8 cellular contexts compared by ENCODE assay signal in genomic region chr11:118572075-118572913, GRCh38. TPM values are rescaled to one million over a fixed set of nuclear protein-coding genes. Genes with fewer than 3 reads are reported as not detected.
A peak's percentile ranks its signal among the peaks of the same experiment; 100 is the strongest.
DNase-seq lines count a peak whose midpoint lies in the region; ATAC-seq and TF ChIP-seq lines count a peak whose summit lies in the region.

Gene ARCN1 (plus strand): TSS chr11:118572409. CDS start chr11:118572548, 139 bp downstream.

- no peaks in the 10 kb centered on the region for H3K27me3 Mint-ChIP-seq in activated naive CD4-positive, alpha-beta T cell treated with anti-CD3 and anti-CD28 coated beads, Interleukin-2, amount 50 U/mL, for 24 hours

- peak within 1 kb of the TSS; percentile 98 for H3K27ac ChIP-seq in suprapubic skin

- peak in 1 of 2 donors; percentile 61 for TF ChIP-seq POLR2A in suprapubic skin (IDR thresholded peaks at IDR 0.05)

- H3K4me1 Mint-ChIP-seq in activated naive CD4-positive, alpha-beta T cell treated with anti-CD3 and anti-CD28 coated beads, Interleukin-2, amount 50 U/mL, for 24 hours: peaks cover 50% of the 10 kb centered on the region

- no peak for TF ChIP-seq CTCF in suprapubic skin (IDR thresholded peaks at IDR 0.05)

- H3K27me3 ChIP-seq in MG63 (no peaks in the 10 kb centered on the region), suprapubic skin (no peaks in the 10 kb centered on the region)

- peak within 1 kb of the TSS; percentile 96 for H3K27ac Mint-ChIP-seq in activated naive CD4-positive, alpha-beta T cell treated with anti-CD3 and anti-CD28 coated beads, Interleukin-2, amount 50 U/mL, for 24 hours

- H3K36me3 ChIP-seq in MG63 (peaks cover 24% of the 10 kb centered on the region), suprapubic skin (no peaks in the 10 kb centered on the region)

- H3K4me3 ChIP-seq in MG63 (peak within 1 kb of the TSS; percentile 99), suprapubic skin (peak within 1 kb of the TSS; percentile 97)

- H3K4me3 Mint-ChIP-seq in activated naive CD4-positive, alpha-beta T cell treated with anti-CD3 and anti-CD28 coated beads, Interleukin-2, amount 50 U/mL, for 24 hours: peak within 1 kb of the TSS; percentile 99

- H3K4me1 ChIP-seq in suprapubic skin: peaks cover 44% of the 10 kb centered on the region

- ATAC-seq in GM21825 (IDR thresholded peaks at IDR 0.05; ENCODE audit: unreplicated experiment): peak; percentile 76

- no peaks in the 10 kb centered on the region for H3K9me3 Mint-ChIP-seq in activated naive CD4-positive, alpha-beta T cell treated with anti-CD3 and anti-CD28 coated beads, Interleukin-2, amount 50 U/mL, for 24 hours

- 1% methylated on average over 25 of the region's 52 CpGs for WGBS in suprapubic skin

- DNase-seq in DMS53 (lab: John Stamatoyannopoulos, UW) (peak; percentile 89), MG63 (peak; percentile 77), SKM-1 (lab: John Stamatoyannopoulos, UW; ENCODE audit: unreplicated experiment) (peak; percentile 52), glomerular endothelial cell (ENCODE audit: extremely low read depth, low read depth, low spot score) (no peak), occipital lobe (lab: John Stamatoyannopoulos, UW) (peak; percentile 84), suprapubic skin (ENCODE audit: low spot score in 2 of 2) (peak; percentile 88 to 92)

- TF ChIP-seq EP300 in suprapubic skin (IDR thresholded peaks at IDR 0.05): no peak

- H3K36me3 Mint-ChIP-seq in activated naive CD4-positive, alpha-beta T cell treated with anti-CD3 and anti-CD28 coated beads, Interleukin-2, amount 50 U/mL, for 24 hours: peaks cover 4% of the 10 kb centered on the region

- H3K9me3 ChIP-seq in MG63 (no peaks in the 10 kb centered on the region), suprapubic skin (no peaks in the 10 kb centered on the region)

RNA-seq across cellular contexts. Expression of gene ARCN1, which starts in this region (rescaled TPM):
- total RNA-seq in MG63 (2014; rRNA removed; shearing (Covaris generic); ENCODE audit: low replicate concordance): 92.2 and 122 TPM in 2 replicates
- total RNA-seq in glomerular endothelial cell (140 and 158 TPM in 2 replicates), occipital lobe (73.9 TPM), suprapubic skin (10 to 100 TPM; 70.3 to 80.7 (median 77.0) TPM)
